Comparison of ENCODE assay signal across 1 cellular context in the genomic region with DNA sequence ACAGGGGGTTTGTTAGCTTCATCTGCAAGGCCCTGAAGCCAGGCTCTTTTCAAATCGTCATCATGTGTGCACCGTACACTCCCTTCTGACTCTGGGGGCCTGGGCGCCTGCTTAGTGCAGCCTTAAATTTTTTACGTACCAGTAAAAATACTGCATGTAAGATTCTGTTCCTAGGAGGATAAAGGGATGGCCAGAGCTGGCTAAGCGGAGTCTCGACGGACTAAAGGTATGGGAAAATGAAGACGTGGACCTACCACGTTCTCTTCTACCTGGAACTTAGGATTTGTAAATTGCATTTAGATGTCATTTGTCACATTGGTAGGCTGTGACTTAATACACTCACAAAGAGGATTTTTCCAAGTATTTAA.
TF ChIP-seq lines count a peak whose summit lies in the region.

No MANE protein-coding gene starts in this region.

TF ChIP-seq in HepG2, 621 proteins besides CTCF, POLR2A, EP300 and RAD21 (continued from another document):
- TF ChIP-seq, protein P1, sequence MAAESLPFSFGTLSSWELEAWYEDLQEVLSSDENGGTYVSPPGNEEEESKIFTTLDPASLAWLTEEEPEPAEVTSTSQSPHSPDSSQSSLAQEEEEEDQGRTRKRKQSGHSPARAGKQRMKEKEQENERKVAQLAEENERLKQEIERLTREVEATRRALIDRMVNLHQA (CRISPR knock-in tag; IDR thresholded peaks at IDR 0.05) = no peak
- TF ChIP-seq, protein P2, sequence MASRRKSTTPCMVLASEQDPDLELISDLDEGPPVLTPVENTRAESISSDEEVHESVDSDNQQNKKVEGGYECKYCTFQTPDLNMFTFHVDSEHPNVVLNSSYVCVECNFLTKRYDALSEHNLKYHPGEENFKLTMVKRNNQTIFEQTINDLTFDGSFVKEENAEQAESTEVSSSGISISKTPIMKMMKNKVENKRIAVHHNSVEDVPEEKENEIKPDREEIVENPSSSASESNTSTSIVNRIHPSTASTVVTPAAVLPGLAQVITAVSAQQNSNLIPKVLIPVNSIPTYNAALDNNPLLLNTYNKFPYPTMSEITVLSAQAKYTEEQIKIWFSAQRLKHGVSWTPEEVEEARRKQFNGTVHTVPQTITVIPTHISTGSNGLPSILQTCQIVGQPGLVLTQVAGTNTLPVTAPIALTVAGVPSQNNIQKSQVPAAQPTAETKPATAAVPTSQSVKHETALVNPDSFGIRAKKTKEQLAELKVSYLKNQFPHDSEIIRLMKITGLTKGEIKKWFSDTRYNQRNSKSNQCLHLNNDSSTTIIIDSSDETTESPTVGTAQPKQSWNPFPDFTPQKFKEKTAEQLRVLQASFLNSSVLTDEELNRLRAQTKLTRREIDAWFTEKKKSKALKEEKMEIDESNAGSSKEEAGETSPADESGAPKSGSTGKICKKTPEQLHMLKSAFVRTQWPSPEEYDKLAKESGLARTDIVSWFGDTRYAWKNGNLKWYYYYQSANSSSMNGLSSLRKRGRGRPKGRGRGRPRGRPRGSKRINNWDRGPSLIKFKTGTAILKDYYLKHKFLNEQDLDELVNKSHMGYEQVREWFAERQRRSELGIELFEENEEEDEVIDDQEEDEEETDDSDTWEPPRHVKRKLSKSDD (CRISPR knock-in tag; IDR thresholded peaks at IDR 0.05; ENCODE audit: low read depth) = no peak
- TF ChIP-seq MYC (CRISPR knock-in tag; IDR thresholded peaks at IDR 0.05; ENCODE audit: borderline replicate concordance) = no peak
- no peak for TF ChIP-seq MBNL3 (CRISPR knock-in tag; conservative IDR thresholded peaks at IDR 0.05)
- no peak for TF ChIP-seq EED (CRISPR knock-in tag; IDR thresholded peaks at IDR 0.05)
- TF ChIP-seq SIX4 (CRISPR knock-in tag; IDR thresholded peaks at IDR 0.05) = no peak
- peak; percentile 22; the same call in 1 of the 2 replicates for TF ChIP-seq ZNF33A (CRISPR knock-in tag; IDR thresholded peaks at IDR 0.05; ENCODE audit: borderline replicate concordance)
